Comparison of ENCODE assay signal across 18 cellular contexts in genomic region chr17:35750526-35751395, GRCh38. TPM values are rescaled to one million over a fixed set of nuclear protein-coding genes. Genes with fewer than 3 reads are reported as not detected.
DNase-seq lines count a peak whose midpoint lies in the region; ATAC-seq and TF ChIP-seq lines count a peak whose summit lies in the region.
"Had no signal": no experiment of that assay in that cellular context is flagged by ENCODE, and none has a peak within 500 bp of the region (broad histone marks: within the 10 kb centered on the region; RNA-seq: fewer than 3 reads in every experiment).

No MANE protein-coding gene starts in this region.

- H3K27ac Mint-ChIP-seq in activated T-helper 17 cell treated with anti-CD3 and anti-CD28 coated beads, Interleukin-2, amount 50 U/mL, for 72 hours = no peak overlapping the region
- H3K27ac Mint-ChIP-seq: activated naive CD8-positive, alpha-beta T cell; memory B cell had no signal

- H3K36me3 Mint-ChIP-seq in activated T-helper 17 cell treated with anti-CD3 and anti-CD28 coated beads, Interleukin-2, amount 50 U/mL, for 72 hours (ENCODE audit: low read depth) = no peaks in the 10 kb centered on the region
- H3K36me3 Mint-ChIP-seq: activated naive CD8-positive, alpha-beta T cell had no signal

- DNase-seq in DND-41 (no peak), NCI-H2171 treated with DMSO at 0.1 percent for 48 hours (lab: John Stamatoyannopoulos, UW) (peak; percentile 80), SHP77 treated with DMSO at 0.1 percent for 48 hours (lab: John Stamatoyannopoulos, UW) (no peak), aorta (no peak)
- no peak for DNase-seq in activated effector memory CD4-positive, alpha-beta T cell treated with anti-CD3 and anti-CD28 coated beads, Interleukin-2, amount 50 U/mL, for 16 hours
- DNase-seq: C1 segment of cervical spinal cord; central memory CD4-positive, alpha-beta T cell; DMS79; NCI-H187 had no signal

- ATAC-seq in DND-41 (ENCODE audit: insufficient read depth, low read depth) (no peak), esophagus mucosa (peak; percentile 62), aorta (ENCODE audit: low FRiP score) (no peak)
- no peak for ATAC-seq in activated T-helper 17 cell treated with anti-CD3 and anti-CD28 coated beads, Interleukin-2, amount 50 U/mL, for 72 hours (replicated peaks)
- ATAC-seq: Panc1 had no signal

- H3K4me3 ChIP-seq in ACC112 (ENCODE audit: low read depth, low read length) (peak overlapping the region; percentile 60; the same call in 1 of the 2 replicates), DND-41 (ENCODE audit: low read depth in 1 of 2, low read length in 2 of 2) (no peak overlapping the region), aorta (ENCODE audit: low read length in 2 of 2) (no peak overlapping the region)
- H3K4me3 ChIP-seq: thoracic aorta had no signal

- no peaks in the 10 kb centered on the region for H3K79me2 ChIP-seq in ACC112 (ENCODE audit: control insufficient read depth, insufficient read depth, low read length, unreplicated experiment)
- H3K79me2 ChIP-seq in DND-41 (ENCODE audit: insufficient read depth, low read length) = no peaks in the 10 kb centered on the region

- no peak overlapping the region for H3K9ac ChIP-seq in DND-41 (ENCODE audit: low read depth, low read length)

- no peaks in the 10 kb centered on the region for H3K4me1 Mint-ChIP-seq in activated T-helper 17 cell treated with anti-CD3 and anti-CD28 coated beads, Interleukin-2, amount 50 U/mL, for 72 hours

- H3K27me3 Mint-ChIP-seq in activated T-helper 17 cell treated with anti-CD3 and anti-CD28 coated beads, Interleukin-2, amount 50 U/mL, for 72 hours = peaks cover 28% of the 10 kb centered on the region

- H2AFZ ChIP-seq in ACC112 (ENCODE audit: low read length, unreplicated experiment) (peak overlapping the region; percentile 62), DND-41 (ENCODE audit: low read depth, low read length) (no peak overlapping the region)

- 86 to 92% methylated on average over 10 of the region's 10 CpGs for WGBS in aorta, 2 donors

- no peaks in the 10 kb centered on the region; the same call in 1 of the 2 replicates for H4K20me1 ChIP-seq in DND-41 (ENCODE audit: insufficient read depth, low read length)

- no peaks in the 10 kb centered on the region for H3K36me3 ChIP-seq in ACC112 (ENCODE audit: insufficient read depth, low read length)
- H3K36me3 ChIP-seq in DND-41 (ENCODE audit: insufficient read depth, low read length) = no peaks in the 10 kb centered on the region
- no peaks in the 10 kb centered on the region for H3K36me3 ChIP-seq in aorta (ENCODE audit: control insufficient read depth in 1 of 2, insufficient read depth in 2 of 2, low read length in 1 of 2)
- H3K36me3 ChIP-seq: thoracic aorta had no signal

- no peak overlapping the region for H3K4me3 Mint-ChIP-seq in activated T-helper 17 cell treated with anti-CD3 and anti-CD28 coated beads, Interleukin-2, amount 50 U/mL, for 72 hours
- H3K4me3 Mint-ChIP-seq: memory B cell, neural crest cell had no signal

- no peaks in the 10 kb centered on the region for H3K9me3 ChIP-seq in DND-41 (ENCODE audit: insufficient read depth, low read length, severe bottlenecking)
- H3K9me3 ChIP-seq in aorta (ENCODE audit: control insufficient read depth, low read length) = no peaks in the 10 kb centered on the region
- H3K9me3 ChIP-seq: thoracic aorta had no signal

- no peak overlapping the region for H3K27ac ChIP-seq in ACC112 (ENCODE audit: low read depth, low read length)
- no peak overlapping the region for H3K27ac ChIP-seq in DND-41 (ENCODE audit: low read length)
- no peak overlapping the region for H3K27ac ChIP-seq in aorta (ENCODE audit: low read depth in 1 of 2, low read length in 2 of 2)
- H3K27ac ChIP-seq: thoracic aorta had no signal

- peak overlapping the region; percentile 46 for H3K4me2 ChIP-seq in DND-41 (ENCODE audit: insufficient read depth, low read length)

- peaks cover 22% of the 10 kb centered on the region for H3K4me1 ChIP-seq in ACC112 (ENCODE audit: control insufficient read depth, insufficient read depth, low read length, unreplicated experiment)
- peaks cover 11% of the 10 kb centered on the region for H3K4me1 ChIP-seq in DND-41 (ENCODE audit: insufficient read depth, low read length)
- no peaks in the 10 kb centered on the region for H3K4me1 ChIP-seq in aorta (ENCODE audit: control insufficient read depth in 1 of 2, insufficient read depth in 2 of 2, low read length in 2 of 2)

- H3K9me3 Mint-ChIP-seq in activated T-helper 17 cell treated with anti-CD3 and anti-CD28 coated beads, Interleukin-2, amount 50 U/mL, for 72 hours = no peaks in the 10 kb centered on the region
- H3K9me3 Mint-ChIP-seq: memory B cell, neural crest cell had no signal

- H3K27me3 ChIP-seq in ACC112 (ENCODE audit: insufficient read depth, low read length) = peaks cover 24% of the 10 kb centered on the region
- peaks cover 26% of the 10 kb centered on the region for H3K27me3 ChIP-seq in DND-41 (ENCODE audit: insufficient read depth, low read length, poor library complexity)
- H3K27me3 ChIP-seq in aorta (ENCODE audit: control insufficient read depth in 1 of 2, insufficient read depth in 2 of 2, low read length in 1 of 2) = no peaks in the 10 kb centered on the region

- intact Hi-C loops in aorta (cut with DNase I) = no loop called here

- no peak for TF ChIP-seq CTCF in DND-41 (IDR thresholded peaks at IDR 0.05; ENCODE audit: borderline replicate concordance, extremely low read depth, low read length, poor library complexity, severe bottlenecking)

RNA-seq across cellular contexts. Expression of gene GAS2L2, which starts 2.3 kb away (rescaled TPM):
- total RNA-seq in esophagus mucosa (not detected), aorta (not detected)
- not detected for total RNA-seq in activated T-helper 17 cell treated with anti-CD3 and anti-CD28 coated beads, Interleukin-2, amount 50 U/mL, for 72 hours
- under 1 TPM in 1 of 2 donors, not detected in 1; 0.05 TPM for polyA plus RNA-seq in aorta
- total RNA-seq: thoracic aorta had no signal

RNA-seq across cellular contexts. Expression of gene C17orf50, which starts 9.9 kb away (rescaled TPM):
- total RNA-seq in esophagus mucosa (not detected), aorta (not detected)
- total RNA-seq in activated T-helper 17 cell treated with anti-CD3 and anti-CD28 coated beads, Interleukin-2, amount 50 U/mL, for 72 hours = not detected
- polyA plus RNA-seq in aorta = not detected
- total RNA-seq: right cardiac atrium, thoracic aorta had no signal

RNA-seq across cellular contexts. Expression of gene RASL10B, which starts 19.3 kb away (rescaled TPM):
- total RNA-seq in esophagus mucosa (0.32 TPM), aorta (1 to 10 TPM; 1.3 to 3.5 TPM)
- total RNA-seq in activated T-helper 17 cell treated with anti-CD3 and anti-CD28 coated beads, Interleukin-2, amount 50 U/mL, for 72 hours = under 1 TPM; 0.16 to 0.63 TPM
- 1 to 10 TPM in 1 of 2 donors, under 1 TPM in 1; 0.31 to 1.3 TPM for polyA plus RNA-seq in aorta

RNA-seq across cellular contexts. Expression of gene MMP28, which starts 44.7 kb away (rescaled TPM):
- total RNA-seq in esophagus mucosa (14.5 TPM), aorta (1 to 10 TPM; 4.5 to 6.4 TPM)
- not detected for total RNA-seq in activated T-helper 17 cell treated with anti-CD3 and anti-CD28 coated beads, Interleukin-2, amount 50 U/mL, for 72 hours
- polyA plus RNA-seq in aorta = 1 to 10 TPM; 1.5 to 5.4 TPM

RNA-seq across cellular contexts. Expression of gene TAF15, which starts 58.5 kb away (rescaled TPM):
- total RNA-seq in esophagus mucosa (156 TPM), aorta (100 to 1,000 TPM; 136 to 167 TPM)
- total RNA-seq in activated T-helper 17 cell treated with anti-CD3 and anti-CD28 coated beads, Interleukin-2, amount 50 U/mL, for 72 hours = 100 to 1,000 TPM; 240 to 282 TPM
- polyA plus RNA-seq in aorta = 100 to 1,000 TPM in 1 of 2 donors, 10 to 100 TPM in 1; 86.2 to 143 TPM
